1 cellular context compared by ENCODE assay signal in the genomic region with DNA sequence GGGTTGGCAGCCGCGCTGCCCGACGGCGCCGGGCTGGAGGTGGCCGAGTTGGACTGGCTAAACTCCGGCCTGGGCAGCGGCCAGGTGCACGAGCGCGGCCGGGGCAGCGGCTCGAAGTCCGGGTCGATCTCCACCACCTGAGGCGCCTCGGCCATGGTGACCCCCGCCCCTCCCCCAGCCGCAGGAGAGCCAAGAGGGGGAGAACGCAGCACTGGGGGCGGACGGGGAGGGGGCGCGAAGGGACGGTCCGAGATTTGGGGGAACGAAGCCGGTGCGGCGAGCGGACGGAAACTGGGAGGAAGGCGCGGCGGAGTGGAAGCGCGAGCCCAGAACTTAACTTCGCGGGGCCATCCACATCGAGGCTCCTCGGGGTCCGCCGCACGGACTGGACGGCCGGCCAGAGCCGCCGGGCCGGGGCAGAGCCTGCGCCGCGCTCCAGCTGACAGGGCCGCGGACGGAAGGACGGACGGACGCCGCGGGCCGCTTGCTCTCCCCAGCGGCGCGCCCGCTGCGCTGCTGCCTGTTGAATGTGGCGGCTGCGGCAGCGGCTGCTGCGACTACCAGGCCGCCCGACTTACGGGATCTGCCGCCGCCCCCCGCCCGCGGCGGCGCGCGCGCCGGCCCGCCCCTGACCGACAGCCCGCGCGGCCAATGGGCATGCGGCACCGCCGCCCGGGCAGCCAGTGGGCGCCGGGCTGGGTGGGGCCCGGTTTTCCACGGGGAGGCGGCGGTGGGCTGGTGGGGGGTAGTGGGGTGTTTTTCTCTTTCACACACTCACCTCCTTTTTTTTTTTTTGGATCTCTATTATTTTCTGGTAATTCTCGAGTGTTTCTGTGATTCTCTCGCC.
A peak's percentile ranks its signal among the peaks of the same experiment; 100 is the strongest.
TF ChIP-seq lines count a peak whose summit lies in the region.

Gene FOXO1, minus strand, starts transcription at position 584 of the 847 bp plus-strand sequence. Its CDS starts 429 bp downstream, at position 155.

TF ChIP-seq in H1, 55 proteins besides CTCF, POLR2A, EP300 and RAD21:
- TF ChIP-seq CHD7 (IDR thresholded peaks at IDR 0.05; ENCODE audit: insufficient replicate concordance, low read length) (no peak), NRF1 (IDR thresholded peaks at IDR 0.05; ENCODE audit: low read depth, low read length) (no peak), SIRT6 (IDR thresholded peaks at IDR 0.05; ENCODE audit: low read length) (no peak), HDAC2 (IDR thresholded peaks at IDR 0.05; ENCODE audit: borderline replicate concordance in 1 of 2, low read depth in 2 of 2, low read length in 2 of 2) (0 out of 4 replicates have a peak, but pooled peaks of 1 of the 2 experiments have one; percentile 60), KDM4A (IDR thresholded peaks at IDR 0.05; ENCODE audit: low read depth, low read length, severe bottlenecking) (peak; percentile 61), CREB1 (IDR thresholded peaks at IDR 0.05) (no peak), TAF1 (IDR thresholded peaks at IDR 0.05; ENCODE audit: low read depth, low read length) (peak; percentile 97), PHF8 (conservative IDR thresholded peaks at IDR 0.05; ENCODE audit: low read depth, low read length) (peak; percentile 53), ASH2L (IDR thresholded peaks at IDR 0.05; ENCODE audit: low read length) (peak; percentile 63), ATF3 (IDR thresholded peaks at IDR 0.05; ENCODE audit: insufficient read depth, low read depth, low read length) (no peak), BACH1 (IDR thresholded peaks at IDR 0.05; ENCODE audit: low read length) (peak; percentile 71; the same call in 1 of the 2 replicates), YY1 (IDR thresholded peaks at IDR 0.05; ENCODE audit: low read depth, low read length) (no peak), POLR2AphosphoS5 (IDR thresholded peaks at IDR 0.05; ENCODE audit: low read depth, low read length) (peak; percentile 66; the same call in 1 of the 2 replicates), CHD2 (IDR thresholded peaks at IDR 0.05; ENCODE audit: low read length) (0 out of 2 replicates have a peak, but pooled peaks have one; percentile 28), TAF7 (optimal IDR thresholded peaks at IDR 0.05; ENCODE audit: borderline replicate concordance, low read depth, low read length) (peak; percentile 92), TBP (IDR thresholded peaks at IDR 0.05; ENCODE audit: low read depth, low read length) (peak; percentile 86), JUN (IDR thresholded peaks at IDR 0.05; ENCODE audit: low read depth, low read length) (no peak), SIX5 (IDR thresholded peaks at IDR 0.05; ENCODE audit: low read depth, low read length) (no peak), SP1 (IDR thresholded peaks at IDR 0.05; ENCODE audit: low read depth, low read length) (0 out of 2 replicates have a peak, but pooled peaks have one; percentile 11), SUZ12 (IDR thresholded peaks at IDR 0.05; ENCODE audit: low read length) (no peak), NANOG (IDR thresholded peaks at IDR 0.05; ENCODE audit: insufficient read depth, low read depth, low read length, poor library complexity, severe bottlenecking) (no peak), TEAD4 (IDR thresholded peaks at IDR 0.05; ENCODE audit: low read depth, low read length) (no peak), SIN3A (conservative IDR thresholded peaks at IDR 0.05 in 1 of 2, IDR thresholded peaks at IDR 0.05 in 1 of 2; ENCODE audit: low read depth in 1 of 2, low read length in 2 of 2) (0 out of 4 replicates have a peak, but pooled peaks of 1 of the 2 experiments have one; percentile 56), SP4 (IDR thresholded peaks at IDR 0.05; ENCODE audit: low read length) (no peak)
TF ChIP-seq in H1: peak in this region for 12.
